8 cellular contexts compared by ENCODE assay signal in genomic region chr1:150507912-150508864, GRCh38. TPM values are rescaled to one million over a fixed set of nuclear protein-coding genes. Genes with fewer than 3 reads are reported as not detected.
DNase-seq lines count a peak whose midpoint lies in the region; ATAC-seq and TF ChIP-seq lines count a peak whose summit lies in the region.

ECM1 (plus strand) TSS chr1:150508109; CDS start chr1:150508210, 101 bp downstream.

- H3K9me3 Mint-ChIP-seq in Calu3 (ENCODE audit: low read depth, unreplicated experiment), result no peaks in the 10 kb centered on the region

- H3K4me3 Mint-ChIP-seq in Calu3 (ENCODE audit: low read depth, unreplicated experiment), result no peak within 1 kb of the TSS

- peak; percentile 30 for DNase-seq in Calu3
- DNase-seq in NOMO-1 treated with DMSO at 0.1 percent for 48 hours (lab: John Stamatoyannopoulos, UW; ENCODE audit: unreplicated experiment), result peak; percentile 42
- peak; percentile 84 for DNase-seq in dermis blood vessel endothelial cell
- no peak for DNase-seq in stimulated activated CD4-positive, alpha-beta T cell treated with anti-CD3 and anti-CD28 coated beads, Interleukin-15, amount 100 ng/mL, for 24 hours
- DNase-seq in COR-L47 (lab: John Stamatoyannopoulos, UW), result no peak

- intact Hi-C loops in Calu3 (cut with micrococcal nuclease; ENCODE audit: unreplicated experiment), result no loop called here

- H3K9me3 ChIP-seq in muscle layer of colon (ENCODE audit: low read length), result no peaks in the 10 kb centered on the region

- TF ChIP-seq CTCF in Calu3 (IDR thresholded peaks at IDR 0.05; ENCODE audit: unreplicated experiment), result no peak

- no TSS peak for BruUV-seq in Calu3 (replicated peaks; lab: Mats Ljungman, UMichigan)

- H3K4me1 ChIP-seq in muscle layer of colon (ENCODE audit: insufficient read depth, low read length), result peaks cover 10% of the 10 kb centered on the region

- H3K4me1 Mint-ChIP-seq in Calu3 (ENCODE audit: low read depth, unreplicated experiment), result peaks cover 7% of the 10 kb centered on the region

- CTCF ChIA-PET in Calu3 (lab: Charles Lee), result interaction anchor here (1.7 kb wide), 1 partner anchor 24 kb away, joined by 6 read pairs; no protein-coding TSS in a partner anchor

- no peaks in the 10 kb centered on the region for H3K27me3 ChIP-seq in muscle layer of colon (ENCODE audit: control insufficient read depth in 1 of 2, insufficient read depth in 2 of 2, low read length in 2 of 2)

- ATAC-seq in GM21576 (IDR thresholded peaks at IDR 0.05; ENCODE audit: unreplicated experiment) (no peak), HG03097 (IDR thresholded peaks at IDR 0.05; ENCODE audit: low FRiP score, unreplicated experiment) (no peak)

- peak within 1 kb of the TSS; percentile 65 for H3K9ac ChIP-seq in muscle layer of colon (ENCODE audit: low read length)

- H3K27ac ChIP-seq in muscle layer of colon (ENCODE audit: low read depth, low read length), result peak within 1 kb of the TSS; percentile 63

- peaks cover 18% of the 10 kb centered on the region for H3K36me3 Mint-ChIP-seq in Calu3 (ENCODE audit: insufficient read depth, unreplicated experiment)

- no peaks in the 10 kb centered on the region for H3K27me3 Mint-ChIP-seq in Calu3 (ENCODE audit: unreplicated experiment)

- peaks cover 35% of the 10 kb centered on the region for H3K36me3 ChIP-seq in muscle layer of colon (ENCODE audit: insufficient read depth, low read length)

- H3K27ac Mint-ChIP-seq in Calu3 (ENCODE audit: unreplicated experiment), result no peak within 1 kb of the TSS

- peak within 1 kb of the TSS in 1 of 2 donors; percentile 58 for H3K4me3 ChIP-seq in muscle layer of colon (ENCODE audit: low read depth in 1 of 2, low read length in 2 of 2)

RNA-seq across cellular contexts. Expression of gene ECM1, which starts in this region (rescaled TPM):
- 1.6 and 2.8 TPM in 2 replicates for total RNA-seq in Calu3 (2022)
- 0.19 and 0.34 TPM in 2 replicates for total RNA-seq in dermis blood vessel endothelial cell

Comparison
In these comparisons a context has a peak if more than half of its experiments do, and no peak if none do; other contexts are left out.
1. Peak in DNase-seq in dermis blood vessel endothelial cell; RNA of the gene not detected or under 1 TPM.
2. DNase-seq: peak in Calu3 (single experiment) and NOMO-1 treated with DMSO at 0.1 percent for 48 hours (single experiment); none in stimulated activated CD4-positive, alpha-beta T cell treated with anti-CD3 and anti-CD28 coated beads, Interleukin-15, amount 100 ng/mL, for 24 hours (single experiment) and COR-L47 (single experiment).